ENCODE assay signal across 10 cellular contexts in genomic region chr16:50591800-50592771, GRCh38. TPM values are rescaled to one million over a fixed set of nuclear protein-coding genes. Genes with fewer than 3 reads are reported as not detected.
A peak's percentile ranks its signal among the peaks of the same experiment; 100 is the strongest.
DNase-seq lines count a peak whose midpoint lies in the region; ATAC-seq and TF ChIP-seq lines count a peak whose summit lies in the region.
"Had no signal": no experiment of that assay in that cellular context is flagged by ENCODE, and none has a peak within 500 bp of the region (broad histone marks: within the 10 kb centered on the region; RNA-seq: fewer than 3 reads in every experiment).

No MANE protein-coding gene starts in this region.

- no peaks in the 10 kb centered on the region for H3K27me3 Mint-ChIP-seq in T-helper 2 cell treated with Interferon-gamma antibody and Interleukin-4, amounts not matched to agents 5 μg/mL and 100 μg/mL, for 36 hours (ENCODE audit: low read depth)

- intact Hi-C loops in ascending aorta (cut with DNase I) = no loop called here
- intact Hi-C loops in spleen (cut with DNase I; ENCODE audit: low total_unique reads) = no loop called here

- WGBS in spleen, 5 donors = 46 to 65% (median 58%) methylated on average over 17 to 24 of the region's 24 CpGs

- H3K36me3 Mint-ChIP-seq in T-helper 2 cell treated with Interferon-gamma antibody and Interleukin-4, amounts not matched to agents 5 μg/mL and 100 μg/mL, for 36 hours (ENCODE audit: low read depth) = peaks cover 9% of the 10 kb centered on the region

- H3K4me1 Mint-ChIP-seq in T-helper 2 cell treated with Interferon-gamma antibody and Interleukin-4, amounts not matched to agents 5 μg/mL and 100 μg/mL, for 36 hours (ENCODE audit: low read depth) = peaks cover 13% of the 10 kb centered on the region

- peaks cover 7 to 16% of the 10 kb centered on the region in 2 donors for H3K4me1 ChIP-seq in ascending aorta
- H3K4me1 ChIP-seq in spleen = peaks cover 5 to 38% (median 16%) of the 10 kb centered on the region in 6 donors
- H3K4me1 ChIP-seq: SJCRH30 had no signal

- H3K9me3 ChIP-seq in ascending aorta (no peaks in the 10 kb centered on the region), spleen (no peaks in the 10 kb centered on the region)
- H3K9me3 ChIP-seq: SJCRH30, tibial nerve had no signal

- peak overlapping the region; percentile 62 to 66 for H3K27ac ChIP-seq in ascending aorta
- peak overlapping the region in 7 of 8 donors; percentile 9 to 59 (median 38) for H3K27ac ChIP-seq in spleen
- H3K27ac ChIP-seq: SJCRH30 had no signal

- H3K4me3 ChIP-seq in ascending aorta (peak overlapping the region in 1 of 2 donors; percentile 30), spleen (peak overlapping the region in 1 of 8 donors; percentile 25)
- H3K4me3 ChIP-seq: SJCRH30, tibial nerve had no signal

- TF ChIP-seq CTCF in ascending aorta (IDR thresholded peaks at IDR 0.05) (peak in 2 of 3 experiments; percentile 33 to 39), spleen (IDR thresholded peaks at IDR 0.05 in 8 of 11, conservative IDR thresholded peaks at IDR 0.05 in 3 of 11) (peak in 2 of 11 experiments; percentile 11 to 23)

- H3K36me3 ChIP-seq in ascending aorta = no peaks in the 10 kb centered on the region
- H3K36me3 ChIP-seq in spleen = no peaks in the 10 kb centered on the region
- H3K36me3 ChIP-seq: SJCRH30, tibial nerve had no signal

- H3K27me3 ChIP-seq in ascending aorta = no peaks in the 10 kb centered on the region
- H3K27me3 ChIP-seq in spleen (replicated peaks in 1 of 7) = no peaks in the 10 kb centered on the region
- H3K27me3 ChIP-seq: tibial nerve had no signal

- no peak overlapping the region for H3K27ac Mint-ChIP-seq in T-helper 2 cell treated with Interferon-gamma antibody and Interleukin-4, amounts not matched to agents 5 μg/mL and 100 μg/mL, for 36 hours

- DNase-seq in NCI-H1092 (lab: John Stamatoyannopoulos, UW) (peak; percentile 66), ascending aorta (ENCODE audit: low spot score in 2 of 2) (peak; percentile 59 to 94), inferior parietal cortex (ENCODE audit: extremely low spot score) (peak; percentile 67), spleen (peak; percentile 79), NCI-H524 (lab: John Stamatoyannopoulos, UW) (no peak)
- DNase-seq in T-helper 2 cell treated with Interferon-gamma antibody and Interleukin-4, amounts not matched to agents 5 μg/mL and 100 μg/mL, for 36 hours (ENCODE audit: low spot score) = no peak
- DNase-seq: SJCRH30 had no signal

- ATAC-seq in GM19452 (IDR thresholded peaks at IDR 0.05; ENCODE audit: unreplicated experiment) = no peak
- ATAC-seq in GM21825 (IDR thresholded peaks at IDR 0.05; ENCODE audit: unreplicated experiment) = no peak

- no peak overlapping the region for H3K4me3 Mint-ChIP-seq in T-helper 2 cell treated with Interferon-gamma antibody and Interleukin-4, amounts not matched to agents 5 μg/mL and 100 μg/mL, for 36 hours

- TF ChIP-seq POLR2A in spleen (IDR thresholded peaks at IDR 0.05) = no peak

- peaks cover 10% of the 10 kb centered on the region for H3K9me3 Mint-ChIP-seq in T-helper 2 cell treated with Interferon-gamma antibody and Interleukin-4, amounts not matched to agents 5 μg/mL and 100 μg/mL, for 36 hours

RNA-seq across cellular contexts. Expression of gene NKD1, which starts 43.9 kb away (rescaled TPM):
- total RNA-seq in ascending aorta = 33.2 TPM
- 10 to 100 TPM in 1 of 7 donors, 1 to 10 TPM in 6; 1.7 to 15.2 (median 7.0) TPM for total RNA-seq in spleen
- under 1 TPM; 0.11 to 0.74 (median 0.38) TPM for polyA plus RNA-seq in spleen

Comparison
In these comparisons a context has a peak if more than half of its experiments do, and no peak if none do; other contexts are left out.
1. DNase-seq: peak in NCI-H1092 (single experiment), ascending aorta (2 of 2), inferior parietal cortex (single experiment) and spleen (single experiment); none in T-helper 2 cell treated with Interferon-gamma antibody and Interleukin-4, amounts not matched to agents 5 μg/mL and 100 μg/mL, for 36 hours (single experiment) and NCI-H524 (0 of 2).